34 cellular contexts compared by ENCODE assay signal in genomic region chr7:157053118-157053517, GRCh38. TPM values are rescaled to one million over a fixed set of nuclear protein-coding genes. Genes with fewer than 3 reads are reported as not detected.
A peak's percentile ranks its signal among the peaks of the same experiment; 100 is the strongest.
DNase-seq lines count a peak whose midpoint lies in the region; TF ChIP-seq lines count a peak whose summit lies in the region.
"Had no signal": no experiment of that assay in that cellular context is flagged by ENCODE, and none has a peak within 500 bp of the region (broad histone marks: within the 10 kb centered on the region; RNA-seq: fewer than 3 reads in every experiment).

No MANE protein-coding gene starts in this region.

- TF ChIP-seq CTCF in HEK293 (tag by site-specific recombination; IDR thresholded peaks at IDR 0.05) (no peak), progenitor cell of endocrine pancreas (IDR thresholded peaks at IDR 0.05; ENCODE audit: unreplicated experiment) (no peak)

- H3K4me3 ChIP-seq in HEK293 (ENCODE audit: low read depth, low read length): no peak overlapping the region
- H3K4me3 ChIP-seq: A549; BLaER1; BLaER1 treated with 17β-estradiol and CSF1 and Interleukin-3, amounts not matched to agents 10 nM and 100 nM had no signal

- no peaks in the 10 kb centered on the region for H3K9me3 ChIP-seq in HEK293 (ENCODE audit: control insufficient read depth, insufficient read depth, low read depth, low read length)
- H3K9me3 ChIP-seq: BE2C, Caco-2 had no signal

- peaks cover 7% of the 10 kb centered on the region for H3K9me3 Mint-ChIP-seq in progenitor cell of endocrine pancreas (ENCODE audit: low read depth)
- H3K9me3 Mint-ChIP-seq: CD4-positive, alpha-beta T cell had no signal

- peaks cover 5% of the 10 kb centered on the region for H3K4me1 Mint-ChIP-seq in progenitor cell of endocrine pancreas (ENCODE audit: low read depth)
- H3K4me1 Mint-ChIP-seq: B cell; CD14-positive monocyte; CD4-positive, alpha-beta memory T cell; CD4-positive, CD25-positive, alpha-beta regulatory T cell; CD8-positive, alpha-beta memory T cell had no signal

- no peak overlapping the region for H3K27ac ChIP-seq in HEK293 (ENCODE audit: extremely low read depth, low read depth, low read length)
- H3K27ac ChIP-seq: 22Rv1; A549; BLaER1; BLaER1 treated with 17β-estradiol and CSF1 and Interleukin-3, amounts not matched to agents 10 nM and 100 nM; C4-2B had no signal

- H3K4me3 Mint-ChIP-seq in progenitor cell of endocrine pancreas (ENCODE audit: low read depth): no peak overlapping the region
- H3K4me3 Mint-ChIP-seq: B cell; CD14-positive monocyte; CD4-positive, alpha-beta memory T cell; CD4-positive, alpha-beta T cell; CD4-positive, CD25-positive, alpha-beta regulatory T cell; CD8-positive, alpha-beta memory T cell; CD8-positive, alpha-beta T cell had no signal

- DNase-seq in NCI-H526 treated with DMSO at 0.1 percent for 48 hours (lab: John Stamatoyannopoulos, UW) (peak; percentile 13), NCI-H526 (lab: John Stamatoyannopoulos, UW) (no peak), mesenteric fat pad (ENCODE audit: low spot score) (peak; percentile 2), progenitor cell of endocrine pancreas (ENCODE audit: low spot score, unreplicated experiment) (no peak), NCI-H345 treated with DMSO at 0.1 percent for 48 hours (lab: John Stamatoyannopoulos, UW; ENCODE audit: unreplicated experiment) (no peak)
- DNase-seq: 8988T; ACHN; AML-193; BE2C; C1 segment of cervical spinal cord; Caco-2; Calu3; CD4-positive, alpha-beta memory T cell; CD4-positive, alpha-beta T cell; CD4-positive, CD25-positive, alpha-beta regulatory T cell; CD8-positive, alpha-beta memory T cell; CD8-positive, alpha-beta T cell; COR-L47; DMS 273 treated with DMSO at 0.1 percent for 48 hours; DMS153; DMS53; DMS79; DMS79 treated with DMSO at 0.1 percent for 48 hours; DND-41; EL had no signal

- POLR2A ChIA-PET in HEK293 (lab: Yijun Ruan, JAX): no interaction called here

- no peak overlapping the region for H3K27ac Mint-ChIP-seq in progenitor cell of endocrine pancreas
- H3K27ac Mint-ChIP-seq: B cell; CD14-positive monocyte; CD4-positive, alpha-beta memory T cell; CD4-positive, alpha-beta T cell; CD4-positive, CD25-positive, alpha-beta regulatory T cell; CD8-positive, alpha-beta memory T cell; CD8-positive, alpha-beta T cell had no signal

- no peaks in the 10 kb centered on the region for H3K36me3 ChIP-seq in HEK293 (ENCODE audit: control insufficient read depth in 2 of 2, insufficient read depth in 1 of 2, low read length in 2 of 2)
- H3K36me3 ChIP-seq: BE2C; BLaER1; BLaER1 treated with 17β-estradiol and CSF1 and Interleukin-3, amounts not matched to agents 10 nM and 100 nM had no signal

- CTCF ChIA-PET in HEK293 (lab: Yijun Ruan, JAX): interaction anchor here (0.7 kb wide), 1 partner anchor 89 kb away, joined by 5 read pairs; no protein-coding TSS in a partner anchor

- no peaks in the 10 kb centered on the region for H3K4me1 ChIP-seq in HEK293 (ENCODE audit: control insufficient read depth, insufficient read depth, low read length)
- H3K4me1 ChIP-seq: A549; BE2C; BLaER1; BLaER1 treated with 17β-estradiol and CSF1 and Interleukin-3, amounts not matched to agents 10 nM and 100 nM; Caco-2 had no signal

- peaks cover 38% of the 10 kb centered on the region for H3K27me3 Mint-ChIP-seq in progenitor cell of endocrine pancreas

- no peaks in the 10 kb centered on the region for H3K36me3 Mint-ChIP-seq in progenitor cell of endocrine pancreas (ENCODE audit: insufficient read depth)
- H3K36me3 Mint-ChIP-seq: CD14-positive monocyte; CD4-positive, alpha-beta memory T cell; CD4-positive, CD25-positive, alpha-beta regulatory T cell; CD8-positive, alpha-beta memory T cell; CD8-positive, alpha-beta T cell had no signal

TF ChIP-seq in HEK293, 187 proteins besides CTCF, POLR2A, EP300 and RAD21:
- no peak for TF ChIP-seq ZNF701 (tag by site-specific recombination; IDR thresholded peaks at IDR 0.05)
- peak; percentile 68; the same call in 1 of the 2 replicates for TF ChIP-seq ZNF624 (tag by site-specific recombination; IDR thresholded peaks at IDR 0.05)
- peak; percentile 87 for TF ChIP-seq SETDB1 (IDR thresholded peaks at IDR 0.05; ENCODE audit: insufficient read length, low read length)
- TF ChIP-seq ZNF157 (tag by site-specific recombination; IDR thresholded peaks at IDR 0.05): no peak

RNA-seq across cellular contexts. Expression of gene MNX1, which starts 42.7 kb away (rescaled TPM):
- total RNA-seq in mesenteric fat pad (not detected), progenitor cell of endocrine pancreas (86.5 and 103 TPM in 2 replicates)
- total RNA-seq: A673; B cell; CD4-positive, alpha-beta memory T cell; CD8-positive, alpha-beta memory T cell; CD8-positive, alpha-beta T cell had no signal

Comparison
In these comparisons a context has a peak if more than half of its experiments do, and no peak if none do; other contexts are left out.
1. DNase-seq: peak in NCI-H526 treated with DMSO at 0.1 percent for 48 hours (single experiment) and mesenteric fat pad (single experiment); none in NCI-H526 (0 of 2), progenitor cell of endocrine pancreas (single experiment) and NCI-H345 treated with DMSO at 0.1 percent for 48 hours (single experiment).
2. RNA of gene MNX1, which starts 42.7 kb away (total RNA-seq): 86.5 to 103 TPM in progenitor cell of endocrine pancreas; not detected in mesenteric fat pad (single experiment); every median in the first group is over 10 times any median in the second.